8 cellular contexts compared by ENCODE assay signal in the genomic region with DNA sequence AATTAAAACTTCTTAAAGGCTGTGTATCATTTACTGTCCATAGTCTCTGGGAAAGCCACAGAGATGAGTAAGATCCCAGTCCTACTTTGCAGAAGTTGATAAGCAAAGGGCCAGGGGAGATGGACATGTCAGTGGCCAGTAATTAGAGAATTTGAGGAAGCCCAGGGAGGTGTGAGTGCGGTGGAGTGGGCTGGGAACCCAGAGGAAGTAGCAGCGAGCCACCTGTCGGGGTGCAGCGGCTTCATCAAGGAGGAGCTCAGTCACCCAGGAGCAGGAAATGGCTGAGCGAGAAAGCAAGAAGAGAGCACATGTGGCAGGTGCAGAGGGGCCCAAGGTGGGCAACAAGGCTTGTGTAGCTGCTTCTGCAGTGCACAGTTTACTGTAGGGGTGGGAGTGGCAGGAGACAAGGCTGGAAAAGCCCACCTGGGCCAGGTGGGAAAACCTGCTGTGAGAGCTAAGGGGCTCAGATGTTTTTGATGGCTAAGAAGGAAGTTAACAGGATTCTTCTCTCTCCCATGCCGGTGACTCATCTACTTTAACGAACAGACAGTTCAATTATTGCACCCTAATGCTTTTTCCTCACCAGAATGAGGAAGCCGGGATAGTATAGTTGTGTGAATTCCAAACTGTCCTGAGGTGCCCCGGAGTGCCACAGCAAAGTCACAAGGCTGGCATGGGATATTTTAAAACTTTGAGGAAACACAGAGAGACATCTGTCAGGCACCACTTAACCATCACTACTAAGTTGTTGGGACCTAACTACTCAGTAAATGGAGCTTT. TPM values are rescaled to one million over a fixed set of nuclear protein-coding genes. Genes with fewer than 3 reads are reported as not detected.
A peak's percentile ranks its signal among the peaks of the same experiment; 100 is the strongest.
DNase-seq lines count a peak whose midpoint lies in the region; ATAC-seq, FAIRE-seq and TF ChIP-seq lines count a peak whose summit lies in the region.

No MANE protein-coding gene starts in this region.

- peaks cover 12% of the 10 kb centered on the region for H3K36me3 Mint-ChIP-seq in T-cell

- H3K9me3 Mint-ChIP-seq in T-cell, result peaks cover 0 to 8% (median 3%) of the 10 kb centered on the region in 3 donors

- DNase-seq in T-cell (peak in 33 of 34 experiments; percentile 21 to 60 (median 37)), foreskin melanocyte (peak; percentile 83), NCI-H82 treated with DMSO at 0.1 percent for 48 hours (lab: John Stamatoyannopoulos, UW; ENCODE audit: unreplicated experiment) (no peak), HEK293T (ENCODE audit: extremely low spot score) (no peak), RCC 7860 (ENCODE audit: low spot score) (no peak), GM20000 (ENCODE audit: low spot score) (no peak)

- peak overlapping the region; percentile 88 to 94 for H3K27ac Mint-ChIP-seq in T-cell

- H3K4me1 Mint-ChIP-seq in T-cell, result peaks cover 59 to 77% (median 66%) of the 10 kb centered on the region in 3 donors

- POLR2A ChIA-PET in T-cell (lab: Charles Lee), result interaction anchor here in 1 of 2 donors (1.1 to 1.5 kb wide), 2 partner anchors 12 to 99 kb away, joined by 3 to 8 read pairs; no protein-coding TSS in a partner anchor
- POLR2A ChIA-PET in HEK293T (lab: Yijun Ruan, JAX), result no interaction called here

- CTCF ChIA-PET in T-cell (lab: Charles Lee) (interaction anchor here (0.6 to 3.0 kb wide), 12 partner anchors 9 to 101 kb away, joined by 3 to 11 read pairs (median 4); no protein-coding TSS in a partner anchor), HEK293T (lab: Yijun Ruan, JAX) (interaction anchor here (2.6 kb wide), 1 partner anchor 11 kb away, joined by 6 read pairs; no protein-coding TSS in a partner anchor)

- ATAC-seq in GM18519 (IDR thresholded peaks at IDR 0.05; ENCODE audit: low FRiP score, unreplicated experiment) (peak; percentile 48), HG02885 (IDR thresholded peaks at IDR 0.05; ENCODE audit: poor library complexity, unreplicated experiment) (peak; percentile 66), T-cell (replicated peaks in 1 of 4) (peak; percentile 70 to 84 (median 78))

- H3K27me3 Mint-ChIP-seq in T-cell, result no peaks in the 10 kb centered on the region

- H3K4me3 Mint-ChIP-seq in T-cell, result peak overlapping the region; percentile 48 to 75 (median 61)

- FAIRE-seq in RCC 7860 (lab: Jason Lieb, UNC), result no peak

- TF ChIP-seq CTCF in GM20000 (IDR thresholded peaks at IDR 0.05; ENCODE audit: extremely low read depth, missing control alignments), result no peak

TF ChIP-seq in HEK293T, 16 proteins besides CTCF, POLR2A, EP300 and RAD21:
- TF ChIP-seq BHLHE40 (IDR thresholded peaks at IDR 0.05; ENCODE audit: borderline replicate concordance) (no peak), NFRKB (IDR thresholded peaks at IDR 0.05) (no peak), HDGF (IDR thresholded peaks at IDR 0.05; ENCODE audit: borderline replicate concordance) (no peak), LEF1 (IDR thresholded peaks at IDR 0.05; ENCODE audit: borderline replicate concordance) (no peak), FOXA1 (IDR thresholded peaks at IDR 0.05) (no peak), ELF4 (IDR thresholded peaks at IDR 0.05) (no peak), FOXK2 (IDR thresholded peaks at IDR 0.05) (no peak), ARNT (IDR thresholded peaks at IDR 0.05) (no peak), ZNF384 (IDR thresholded peaks at IDR 0.05) (no peak), FOXM1 (IDR thresholded peaks at IDR 0.05; ENCODE audit: borderline replicate concordance) (no peak), L3MBTL2 (conservative IDR thresholded peaks at IDR 0.05) (no peak), SUZ12 (IDR thresholded peaks at IDR 0.05) (no peak), CTBP1 (IDR thresholded peaks at IDR 0.05; ENCODE audit: borderline replicate concordance) (no peak), SP1 (IDR thresholded peaks at IDR 0.05) (no peak), TARDBP (IDR thresholded peaks at IDR 0.05) (no peak)
- TF ChIP-seq, protein P1, sequence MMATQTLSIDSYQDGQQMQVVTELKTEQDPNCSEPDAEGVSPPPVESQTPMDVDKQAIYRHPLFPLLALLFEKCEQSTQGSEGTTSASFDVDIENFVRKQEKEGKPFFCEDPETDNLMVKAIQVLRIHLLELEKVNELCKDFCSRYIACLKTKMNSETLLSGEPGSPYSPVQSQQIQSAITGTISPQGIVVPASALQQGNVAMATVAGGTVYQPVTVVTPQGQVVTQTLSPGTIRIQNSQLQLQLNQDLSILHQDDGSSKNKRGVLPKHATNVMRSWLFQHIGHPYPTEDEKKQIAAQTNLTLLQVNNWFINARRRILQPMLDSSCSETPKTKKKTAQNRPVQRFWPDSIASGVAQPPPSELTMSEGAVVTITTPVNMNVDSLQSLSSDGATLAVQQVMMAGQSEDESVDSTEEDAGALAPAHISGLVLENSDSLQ (IDR thresholded peaks at IDR 0.05), result no peak

RNA-seq across cellular contexts. Expression of a gene that starts 34.8 kb away (rescaled TPM):
- total RNA-seq in T-cell, result 10 to 100 TPM; 61.1 to 94.9 (median 81.8) TPM

Comparison
In these comparisons a context has a peak if more than half of its experiments do, and no peak if none do; other contexts are left out.
1. DNase-seq: peak in T-cell (33 of 34) and foreskin melanocyte (single experiment); none in NCI-H82 treated with DMSO at 0.1 percent for 48 hours (single experiment), HEK293T (single experiment), RCC 7860 (single experiment) and GM20000 (single experiment).
2. Peak in every context shown above with its lines, with median percentiles within 50 percentile points of each other: ATAC-seq.